Comparison of ENCODE assay signal across 11 cellular contexts in genomic region chr4:149409186-149410056, GRCh38.
A peak's percentile ranks its signal among the peaks of the same experiment; 100 is the strongest.
DNase-seq lines count a peak whose midpoint lies in the region; ATAC-seq, FAIRE-seq and TF ChIP-seq lines count a peak whose summit lies in the region.
"Had no signal": no experiment of that assay in that cellular context is flagged by ENCODE, and none has a peak within 500 bp of the region (broad histone marks: within the 10 kb centered on the region; RNA-seq: fewer than 3 reads in every experiment).

No MANE protein-coding gene starts in this region.

- H3K36me3 ChIP-seq in endothelial cell of umbilical vein (ENCODE audit: control insufficient read depth in 2 of 2, extremely low read depth in 1 of 2, insufficient read depth in 2 of 2, low read length in 2 of 2) (no peaks in the 10 kb centered on the region), colonic mucosa (no peaks in the 10 kb centered on the region)
- H3K36me3 ChIP-seq: spleen had no signal

- TF ChIP-seq POLR2A in endothelial cell of umbilical vein (IDR thresholded peaks at IDR 0.05; ENCODE audit: low read depth, low read length) = no peak

- DNase-seq in AG10803 (ENCODE audit: low read depth) = peak; percentile 94
- peak; percentile 87 for DNase-seq in NCI-H446 treated with DMSO at 0.1 percent for 48 hours (lab: John Stamatoyannopoulos, UW)
- DNase-seq in endothelial cell of umbilical vein (ENCODE audit: low read depth, low spot score) = no peak
- peak; percentile 4 for DNase-seq in midbrain (lab: John Stamatoyannopoulos, UW)
- DNase-seq in GOT3 (lab: John Stamatoyannopoulos, UW) = no peak
- no peak for DNase-seq in colonic mucosa
- DNase-seq: DMS79, NCI-H2171 treated with DMSO at 0.1 percent for 48 hours, spleen had no signal

- CTCF ChIA-PET in endothelial cell of umbilical vein (lab: Charles Lee) = no interaction called here

- TF ChIP-seq CTCF in AG10803 (conservative IDR thresholded peaks at IDR 0.05; ENCODE audit: low read length) (no peak), endothelial cell of umbilical vein (IDR thresholded peaks at IDR 0.05; ENCODE audit: extremely low read depth in 1 of 2, insufficient read depth in 1 of 2, low read depth in 1 of 2, low read length in 2 of 2) (no peak), colonic mucosa (IDR thresholded peaks at IDR 0.05) (no peak)

- ATAC-seq in GM18520 (IDR thresholded peaks at IDR 0.05; ENCODE audit: unreplicated experiment) = no peak
- no peak for ATAC-seq in HG03097 (IDR thresholded peaks at IDR 0.05; ENCODE audit: low FRiP score, unreplicated experiment)

- H3K79me2 ChIP-seq in endothelial cell of umbilical vein (ENCODE audit: control insufficient read depth, insufficient read depth, low read length) = no peaks in the 10 kb centered on the region

- H3K9me3 ChIP-seq in endothelial cell of umbilical vein (replicated peaks; ENCODE audit: control insufficient read depth, insufficient read depth, low read length) (no peaks in the 10 kb centered on the region), colonic mucosa (no peaks in the 10 kb centered on the region)

- H4K20me1 ChIP-seq in endothelial cell of umbilical vein (replicated peaks; ENCODE audit: control insufficient read depth, extremely low read depth, insufficient read depth, low read length) = no peaks in the 10 kb centered on the region

- FAIRE-seq in endothelial cell of umbilical vein (lab: Jason Lieb, UNC) = no peak

- no peak overlapping the region for H3K4me2 ChIP-seq in endothelial cell of umbilical vein (ENCODE audit: insufficient read depth, low read length)

- no peak overlapping the region for H3K27ac ChIP-seq in endothelial cell of umbilical vein (ENCODE audit: insufficient read depth, low read depth, low read length)
- no peak overlapping the region for H3K27ac ChIP-seq in colonic mucosa
- H3K27ac ChIP-seq: spleen had no signal

- intact Hi-C loops in endothelial cell of umbilical vein (cut with micrococcal nuclease) = no loop called here
- intact Hi-C loops in colonic mucosa (cut with DNase I) = no loop called here

- no TSS peak for BruUV-seq in endothelial cell of umbilical vein (replicated peaks; lab: Mats Ljungman, UMichigan)

- H2AFZ ChIP-seq in endothelial cell of umbilical vein (ENCODE audit: low read depth, low read length) = no peak overlapping the region

- H3K27me3 ChIP-seq in endothelial cell of umbilical vein (ENCODE audit: control insufficient read depth in 2 of 2, insufficient read depth in 2 of 2, low read length in 2 of 2) (no peaks in the 10 kb centered on the region), colonic mucosa (no peaks in the 10 kb centered on the region)
- H3K27me3 ChIP-seq: spleen had no signal

- no peaks in the 10 kb centered on the region for H3K9me1 ChIP-seq in endothelial cell of umbilical vein (replicated peaks; ENCODE audit: control insufficient read depth, extremely low read depth, insufficient read depth, low read length)

- dilution Hi-C loops in endothelial cell of umbilical vein (cut with MboI; ENCODE audit: extremely low pct_ligation_motif_present, low sequenced_read_pairs) = no loop called here

- H3K4me1 ChIP-seq in endothelial cell of umbilical vein (ENCODE audit: control insufficient read depth, extremely low read depth, insufficient read depth, low read length) = no peaks in the 10 kb centered on the region
- no peaks in the 10 kb centered on the region for H3K4me1 ChIP-seq in colonic mucosa
- H3K4me1 ChIP-seq: spleen had no signal

- H3K4me3 ChIP-seq in AG10803 (ENCODE audit: low read length) = no peak overlapping the region
- H3K4me3 ChIP-seq in endothelial cell of umbilical vein (replicated peaks in 1 of 3; ENCODE audit: insufficient read depth in 1 of 3, low read depth in 1 of 3, low read length in 3 of 3) = no peak overlapping the region
- no peak overlapping the region for H3K4me3 ChIP-seq in colonic mucosa
- H3K4me3 ChIP-seq: spleen had no signal

- no peak overlapping the region for H3K9ac ChIP-seq in endothelial cell of umbilical vein (replicated peaks; ENCODE audit: extremely low read depth, insufficient read depth, low read length)
- H3K9ac ChIP-seq in colonic mucosa (ENCODE audit: low read depth in 2 of 2, low read length in 2 of 2) = no peak overlapping the region

- POLR2A ChIA-PET in endothelial cell of umbilical vein (lab: Charles Lee) = no interaction called here

TF ChIP-seq in endothelial cell of umbilical vein, 7 proteins besides CTCF, POLR2A, EP300 and RAD21:
- TF ChIP-seq FOS (IDR thresholded peaks at IDR 0.05; ENCODE audit: borderline replicate concordance, insufficient read depth, low read length) (peak; percentile 13), POLR2AphosphoS5 (IDR thresholded peaks at IDR 0.05; ENCODE audit: insufficient read depth, low read depth, low read length) (no peak), GATA2 (IDR thresholded peaks at IDR 0.05; ENCODE audit: insufficient read depth, insufficient read length, low read depth, low read length) (no peak)

Comparison
In these comparisons a context has a peak if more than half of its experiments do, and no peak if none do; other contexts are left out.
1. DNase-seq: peak in AG10803 (single experiment), NCI-H446 treated with DMSO at 0.1 percent for 48 hours (single experiment) and midbrain (single experiment); none in endothelial cell of umbilical vein (single experiment), GOT3 (single experiment) and colonic mucosa (single experiment).